Comparison of ENCODE assay signal across 14 cellular contexts in the genomic region with DNA sequence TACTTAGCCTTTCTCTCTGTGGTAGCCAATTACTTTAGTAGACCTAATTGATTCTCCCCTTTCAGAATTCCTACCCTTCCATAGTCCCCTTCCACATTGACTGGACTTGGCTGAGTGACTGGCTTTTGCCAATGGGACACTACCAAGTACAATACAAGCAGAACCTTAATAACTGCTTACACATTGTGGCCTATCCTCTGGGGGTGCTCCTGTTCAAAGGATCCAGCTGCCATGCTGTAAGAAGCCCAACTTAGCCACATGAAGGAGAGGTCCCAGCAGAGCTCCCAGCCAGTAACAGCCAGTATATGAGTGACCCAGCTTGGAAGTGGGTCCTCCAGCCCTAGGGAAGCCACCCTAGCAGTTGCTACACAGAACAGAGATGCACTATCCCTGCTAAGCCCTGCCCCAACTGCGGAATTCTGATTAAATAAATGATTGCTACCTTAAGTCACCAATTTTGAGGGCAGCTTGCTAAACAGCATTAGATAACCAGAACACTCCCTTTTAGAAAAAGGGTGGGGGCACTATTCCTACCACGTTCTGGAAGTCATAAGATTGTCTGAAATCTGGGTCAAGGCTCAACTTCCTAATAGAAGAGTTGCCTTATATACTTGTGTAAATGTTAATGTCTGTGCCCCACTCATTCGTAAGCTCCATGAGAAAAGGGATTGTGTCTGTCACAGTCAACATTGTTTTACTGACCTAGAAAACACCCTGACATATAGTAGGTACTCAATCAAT. TPM values are rescaled to one million over a fixed set of nuclear protein-coding genes. Genes with fewer than 3 reads are reported as not detected.
DNase-seq lines count a peak whose midpoint lies in the region; ATAC-seq and TF ChIP-seq lines count a peak whose summit lies in the region.
"Had no signal": no experiment of that assay in that cellular context is flagged by ENCODE, and none has a peak within 500 bp of the region (broad histone marks: within the 10 kb centered on the region; RNA-seq: fewer than 3 reads in every experiment).

No MANE protein-coding gene starts in this region.

- no peaks in the 10 kb centered on the region for H3K9me2 ChIP-seq in HCT116 (ENCODE audit: insufficient read depth)

- POLR2A ChIA-PET in HCT116 (lab: Charles Lee) = interaction anchor here (8.1 kb wide), 1 partner anchor 13 kb away, joined by 58 read pairs; a partner anchor contains a TSS
- POLR2A ChIA-PET in CD4-positive, alpha-beta memory T cell (lab: Charles Lee; ENCODE audit: partially characterized antibody) = interaction anchor here (0.9 kb wide), 1 partner anchor 13 kb away, joined by 4 read pairs; a partner anchor contains a TSS

- no peaks in the 10 kb centered on the region for H3K4me1 ChIP-seq in HCT116 (ENCODE audit: control insufficient read depth in 1 of 2, insufficient read depth in 2 of 2, low read length in 2 of 2)
- no peaks in the 10 kb centered on the region for H3K4me1 ChIP-seq in CD4-positive, alpha-beta memory T cell (ENCODE audit: insufficient read depth, low read length)

- 0 out of 2 replicates have a peak, but pooled peaks cover 3% of the 10 kb centered on the region for H3K79me2 ChIP-seq in HCT116 (ENCODE audit: insufficient read depth, low read length)

- H3K27ac Mint-ChIP-seq in endothelial cell (ENCODE audit: unreplicated experiment) (peak overlapping the region; percentile 34), progenitor cell of endocrine pancreas (peak overlapping the region; percentile 76)
- peak overlapping the region in 1 of 7 donors; percentile 31 for H3K27ac Mint-ChIP-seq in CD4-positive, alpha-beta memory T cell
- H3K27ac Mint-ChIP-seq: CD4-positive, CD25-positive, alpha-beta regulatory T cell had no signal

- no peak for TF ChIP-seq POLR2A in HCT116 (IDR thresholded peaks at IDR 0.05; ENCODE audit: borderline replicate concordance, extremely low read depth, insufficient read depth, insufficient read length)

- no peak overlapping the region for H2AFZ ChIP-seq in HCT116 (ENCODE audit: low read depth, low read length, poor library complexity, severe bottlenecking)

- CTCF ChIA-PET in HCT116 (lab: Charles Lee) = no interaction called here
- CTCF ChIA-PET in CD4-positive, alpha-beta memory T cell (lab: Charles Lee; ENCODE audit: partially characterized antibody) = interaction anchor here (0.8 to 1.3 kb wide), 3 partner anchors 12 to 633 kb away, joined by 3 read pairs; no protein-coding TSS in a partner anchor

- H3K4me3 ChIP-seq in HCT116 (replicated peaks in 1 of 2; ENCODE audit: low read depth in 1 of 2, low read length in 2 of 2) = no peak overlapping the region
- no peak overlapping the region for H3K4me3 ChIP-seq in CD4-positive, alpha-beta memory T cell (ENCODE audit: low read length in 2 of 2)
- H3K4me3 ChIP-seq: GM12878, K562 had no signal

- no peak for DNase-seq in HCT116 (ENCODE audit: low read depth, low spot score)
- DNase-seq in MV-4-11 (lab: John Stamatoyannopoulos, UW) = peak; percentile 44
- DNase-seq in endothelial cell (ENCODE audit: low spot score) = no peak
- DNase-seq in progenitor cell of endocrine pancreas (ENCODE audit: low spot score, unreplicated experiment) = no peak
- no peak for DNase-seq in kidney glomerular epithelial cell (lab: John Stamatoyannopoulos, UW)
- no peak for DNase-seq in CD4-positive, alpha-beta memory T cell
- DNase-seq: Calu3; CD4-positive, CD25-positive, alpha-beta regulatory T cell; DMS 273 treated with DMSO at 0.1 percent for 48 hours; HCEC 1CT had no signal

- ATAC-seq in HCT116 = peak; percentile 52
- ATAC-seq in GM21786 (IDR thresholded peaks at IDR 0.05; ENCODE audit: unreplicated experiment) = no peak
- no peak for ATAC-seq in GM19463 (IDR thresholded peaks at IDR 0.05; ENCODE audit: unreplicated experiment)
- ATAC-seq: GM12878, K562 had no signal

- intact Hi-C loops in HCT116 (cut with micrococcal nuclease) = no loop called here
- intact Hi-C loops in CD4-positive, alpha-beta memory T cell (cut with micrococcal nuclease) = no loop called here

- no peaks in the 10 kb centered on the region for H3K36me3 ChIP-seq in HCT116 (ENCODE audit: control insufficient read depth in 1 of 2, insufficient read depth in 2 of 2, low read length in 2 of 2)
- H3K36me3 ChIP-seq in CD4-positive, alpha-beta memory T cell (ENCODE audit: insufficient read depth, low read length) = no peaks in the 10 kb centered on the region

- no peak for TF ChIP-seq CTCF in HCT116 (IDR thresholded peaks at IDR 0.05 in 2 of 3, conservative IDR thresholded peaks at IDR 0.05 in 1 of 3; ENCODE audit: borderline replicate concordance in 1 of 3, insufficient read depth in 1 of 3, low read depth in 2 of 3, low read length in 2 of 3)
- no peak for TF ChIP-seq CTCF in endothelial cell (IDR thresholded peaks at IDR 0.05; ENCODE audit: unreplicated experiment)
- no peak for TF ChIP-seq CTCF in progenitor cell of endocrine pancreas (IDR thresholded peaks at IDR 0.05; ENCODE audit: unreplicated experiment)

- no peaks in the 10 kb centered on the region for H3K27me3 ChIP-seq in HCT116 (ENCODE audit: insufficient read depth, low read length)
- no peaks in the 10 kb centered on the region for H3K27me3 ChIP-seq in CD4-positive, alpha-beta memory T cell (ENCODE audit: insufficient read depth, low read length)

- H3K36me3 Mint-ChIP-seq in endothelial cell (ENCODE audit: low read depth, unreplicated experiment) = no peaks in the 10 kb centered on the region
- H3K36me3 Mint-ChIP-seq in progenitor cell of endocrine pancreas (ENCODE audit: insufficient read depth) = no peaks in the 10 kb centered on the region
- no peaks in the 10 kb centered on the region for H3K36me3 Mint-ChIP-seq in CD4-positive, alpha-beta memory T cell
- H3K36me3 Mint-ChIP-seq: CD4-positive, CD25-positive, alpha-beta regulatory T cell had no signal

- BruUV-seq in HCT116 (replicated peaks; lab: Mats Ljungman, UMichigan) = no TSS peak

- H3K9me3 Mint-ChIP-seq in endothelial cell (ENCODE audit: unreplicated experiment) = no peaks in the 10 kb centered on the region
- no peaks in the 10 kb centered on the region for H3K9me3 Mint-ChIP-seq in progenitor cell of endocrine pancreas (ENCODE audit: low read depth)
- H3K9me3 Mint-ChIP-seq in CD4-positive, alpha-beta memory T cell = no peaks in the 10 kb centered on the region
- H3K9me3 Mint-ChIP-seq: CD4-positive, CD25-positive, alpha-beta regulatory T cell had no signal

- RAD21 ChIA-PET in HCT116 (lab: Charles Lee; ENCODE audit: low non-redundant PET in 1 of 2, low total read pairs in 2 of 2, uncharacterized antibody in 2 of 2, unreplicated experiment in 2 of 2) = no interaction called here

- H4K20me1 ChIP-seq in HCT116 (ENCODE audit: insufficient read depth) = 0 out of 2 replicates have a peak, but pooled peaks cover 2% of the 10 kb centered on the region

- no peak overlapping the region for H3K27ac ChIP-seq in HCT116 (ENCODE audit: low read depth, low read length)
- H3K27ac ChIP-seq in CD4-positive, alpha-beta memory T cell (ENCODE audit: low read depth, low read length) = no peak overlapping the region

- no peak overlapping the region for H3K9ac ChIP-seq in HCT116 (ENCODE audit: low read length)

- H3K4me2 ChIP-seq in HCT116 (ENCODE audit: low read length) = no peak overlapping the region

- H3K9me3 ChIP-seq in HCT116 (ENCODE audit: control insufficient read depth in 1 of 2, insufficient read depth in 1 of 2, low read depth in 1 of 2, low read length in 2 of 2) = no peaks in the 10 kb centered on the region
- no peaks in the 10 kb centered on the region for H3K9me3 ChIP-seq in CD4-positive, alpha-beta memory T cell (ENCODE audit: control insufficient read depth in 1 of 2, low read length in 2 of 2)

- H3K4me3 Mint-ChIP-seq in endothelial cell (ENCODE audit: unreplicated experiment) = no peak overlapping the region
- H3K4me3 Mint-ChIP-seq in progenitor cell of endocrine pancreas (ENCODE audit: low read depth) = no peak overlapping the region
- H3K4me3 Mint-ChIP-seq in CD4-positive, alpha-beta memory T cell = no peak overlapping the region
- H3K4me3 Mint-ChIP-seq: CD4-positive, CD25-positive, alpha-beta regulatory T cell had no signal

- no peak for TF ChIP-seq RAD21 in HCT116 (IDR thresholded peaks at IDR 0.05; ENCODE audit: low read depth)

- peaks cover 2% of the 10 kb centered on the region for H3K27me3 Mint-ChIP-seq in endothelial cell (ENCODE audit: unreplicated experiment)
- H3K27me3 Mint-ChIP-seq in progenitor cell of endocrine pancreas = no peaks in the 10 kb centered on the region
- H3K27me3 Mint-ChIP-seq in CD4-positive, alpha-beta memory T cell = no peaks in the 10 kb centered on the region
- H3K27me3 Mint-ChIP-seq: CD4-positive, CD25-positive, alpha-beta regulatory T cell had no signal

- H3K4me1 Mint-ChIP-seq in endothelial cell (ENCODE audit: unreplicated experiment) (peaks cover 15% of the 10 kb centered on the region), progenitor cell of endocrine pancreas (ENCODE audit: low read depth) (peaks cover 9% of the 10 kb centered on the region)
- H3K4me1 Mint-ChIP-seq in CD4-positive, alpha-beta memory T cell = peaks cover 0 to 1% (median under 1%) of the 10 kb centered on the region in 4 donors

TF ChIP-seq in HCT116, 20 proteins besides CTCF, POLR2A, EP300 and RAD21 (continues in another document):
- no peak for TF ChIP-seq EGR1 (IDR thresholded peaks at IDR 0.05; ENCODE audit: low read depth)
- TF ChIP-seq ZFX (IDR thresholded peaks at IDR 0.05) = no peak
- TF ChIP-seq POLR2AphosphoS5 (IDR thresholded peaks at IDR 0.05; ENCODE audit: low read depth, low read length) = no peak
- no peak for TF ChIP-seq EZH2phosphoT487 (IDR thresholded peaks at IDR 0.05; ENCODE audit: borderline replicate concordance)
- TF ChIP-seq ELF1 (IDR thresholded peaks at IDR 0.05; ENCODE audit: borderline replicate concordance, low read depth) = no peak
- TF ChIP-seq TCF7L2 (IDR thresholded peaks at IDR 0.05; ENCODE audit: borderline replicate concordance, extremely low read depth, insufficient read depth, insufficient read length) = no peak
- no peak for TF ChIP-seq CEBPB (IDR thresholded peaks at IDR 0.05; ENCODE audit: low read depth)

RNA-seq across cellular contexts. Expression of a gene that starts 11.1 kb away (rescaled TPM):
- total RNA-seq in HCT116 (2021; ENCODE audit: unreplicated experiment) (44.0 TPM), endothelial cell (ENCODE audit: unreplicated experiment) (26.9 TPM), progenitor cell of endocrine pancreas (32.9 and 36.1 TPM in 2 replicates)
- polyA plus RNA-seq in HCT116 (2012) = 27.8 and 34.3 TPM in 2 replicates
- total RNA-seq in CD4-positive, alpha-beta memory T cell = 10 to 100 TPM; 26.3 to 28.1 TPM
- 10 to 100 TPM; 27.8 to 35.7 TPM for polyA plus RNA-seq in CD4-positive, alpha-beta memory T cell

RNA-seq across cellular contexts. Expression of a gene that starts 12.6 kb away (rescaled TPM):
- total RNA-seq in HCT116 (2021; ENCODE audit: unreplicated experiment) = 117 TPM
- polyA plus RNA-seq in HCT116 (2012) = 60.8 and 68.4 TPM in 2 replicates
- total RNA-seq in endothelial cell (ENCODE audit: unreplicated experiment) = 120 TPM
- total RNA-seq in progenitor cell of endocrine pancreas = 240 and 247 TPM in 2 replicates
- 10 to 100 TPM; 79.8 to 84.4 TPM for total RNA-seq in CD4-positive, alpha-beta memory T cell
- polyA plus RNA-seq in CD4-positive, alpha-beta memory T cell = 100 to 1,000 TPM in 1 of 2 donors, 10 to 100 TPM in 1; 80.4 to 122 TPM
